Comparison of ENCODE assay signal across 20 cellular contexts in genomic region chr11:76241243-76242000, GRCh38. TPM values are rescaled to one million over a fixed set of nuclear protein-coding genes. Genes with fewer than 3 reads are reported as not detected.
"Had no signal": no experiment of that assay in that cellular context is flagged by ENCODE, and none has a peak within 500 bp of the region (broad histone marks: within the 10 kb centered on the region; RNA-seq: fewer than 3 reads in every experiment).

No MANE protein-coding gene starts in this region.

- H3K27ac ChIP-seq: dorsolateral prefrontal cortex, heart left ventricle, neutrophil, stomach, thoracic aorta, transverse colon had no signal

- H3K27me3 ChIP-seq: heart left ventricle, transverse colon had no signal

- H3K9me3 ChIP-seq: heart left ventricle, neutrophil, stomach, thoracic aorta, transverse colon had no signal

- H3K4me3 Mint-ChIP-seq: naive thymus-derived CD4-positive, alpha-beta T cell; nephron progenitor cell had no signal

- H3K36me3 Mint-ChIP-seq: naive thymus-derived CD4-positive, alpha-beta T cell had no signal

- H3K9me3 Mint-ChIP-seq: nephron progenitor cell had no signal

- H3K4me3 ChIP-seq: dorsolateral prefrontal cortex, heart left ventricle, stomach, thoracic aorta, transverse colon had no signal

- H3K36me3 ChIP-seq: heart left ventricle, neutrophil, stomach, thoracic aorta, transverse colon had no signal

- ATAC-seq: esophagus mucosa; heart left ventricle; left cardiac atrium; left ventricle myocardium superior; naive thymus-derived CD4-positive, alpha-beta T cell; sciatic nerve had no signal

- H3K27ac Mint-ChIP-seq: nephron progenitor cell had no signal

- DNase-seq: cortex of kidney; dorsolateral prefrontal cortex; effector CD8-positive, alpha-beta T cell; hypothalamus; left cardiac atrium; mesendoderm; naive thymus-derived CD4-positive, alpha-beta T cell; nephron progenitor cell; stimulated activated naive CD4-positive, alpha-beta T cell; stomach; substantia nigra; transverse colon had no signal

RNA-seq across cellular contexts. Expression of gene WNT11, which starts 35.1 kb away (rescaled TPM):
- total RNA-seq: glomerular endothelial cell, pulmonary artery endothelial cell had no signal
